In the genomic region with DNA sequence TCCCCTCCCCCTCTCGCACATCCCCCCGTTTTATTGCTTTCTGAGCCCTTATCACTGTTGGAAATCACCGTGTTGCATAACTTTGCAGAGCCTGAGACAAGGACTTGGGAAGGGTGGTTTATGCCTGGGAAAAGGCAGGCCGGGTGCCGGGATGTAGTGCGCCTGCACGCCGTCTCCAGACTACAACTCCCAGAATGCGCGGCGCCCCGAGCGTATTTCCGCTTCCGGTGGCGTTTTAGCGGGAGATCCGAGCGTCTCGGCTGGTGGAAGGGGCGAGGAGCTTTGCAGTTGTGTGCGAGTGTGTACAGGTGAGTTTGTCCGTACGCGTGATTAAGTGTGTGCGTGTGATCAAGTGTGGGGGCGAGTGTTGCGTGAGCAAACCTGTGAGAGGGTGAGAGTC, we compare ENCODE assay signal across 9 cellular contexts.
DNase-seq lines count a peak whose midpoint lies in the region; ATAC-seq and TF ChIP-seq lines count a peak whose summit lies in the region.
"Had no signal": no experiment of that assay in that cellular context is flagged by ENCODE, and none has a peak within 500 bp of the region (broad histone marks: within the 10 kb centered on the region; RNA-seq: fewer than 3 reads in every experiment).

No MANE protein-coding gene starts in this region.

- TF ChIP-seq CTCF in spleen (IDR thresholded peaks at IDR 0.05 in 8 of 11, conservative IDR thresholded peaks at IDR 0.05 in 3 of 11) (no peak), progenitor cell of endocrine pancreas (IDR thresholded peaks at IDR 0.05; ENCODE audit: unreplicated experiment) (no peak)

- H3K36me3 ChIP-seq in adipocyte (ENCODE audit: control insufficient read depth, insufficient read depth, low read length, severe bottlenecking) (no peaks in the 10 kb centered on the region), spleen (no peaks in the 10 kb centered on the region)

- H3K27ac ChIP-seq in spleen, result no peak overlapping the region

- H3K27me3 ChIP-seq in adipocyte (replicated peaks; ENCODE audit: control insufficient read depth, insufficient read depth, low read length) (no peaks in the 10 kb centered on the region), spleen (replicated peaks in 1 of 7) (no peaks in the 10 kb centered on the region)

- H3K4me3 ChIP-seq in adipocyte (ENCODE audit: low read length) (peak overlapping the region; percentile 74), spleen (peak overlapping the region; percentile 14 to 74 (median 40))

- peaks cover 51% of the 10 kb centered on the region for H3K9me3 Mint-ChIP-seq in progenitor cell of endocrine pancreas (ENCODE audit: low read depth)

- H3K27ac Mint-ChIP-seq in progenitor cell of endocrine pancreas, result no peak overlapping the region

- H3K9me3 ChIP-seq in adipocyte (ENCODE audit: control insufficient read depth, low read length), result peaks cover 11% of the 10 kb centered on the region
- H3K9me3 ChIP-seq in spleen, result peaks cover 0 to 91% (median 66%) of the 10 kb centered on the region in 8 donors

- intact Hi-C loops in spleen (cut with DNase I; ENCODE audit: low total_unique reads), result no loop called here

- no peaks in the 10 kb centered on the region for H3K4me1 Mint-ChIP-seq in progenitor cell of endocrine pancreas (ENCODE audit: low read depth)

- H3K9ac ChIP-seq in adipocyte (ENCODE audit: low read length), result no peak overlapping the region

- DNase-seq in KG1 (lab: John Stamatoyannopoulos, UW), result peak; percentile 13
- DNase-seq in adipocyte (ENCODE audit: low read depth), result no peak
- DNase-seq in inferior parietal cortex (ENCODE audit: extremely low spot score), result peak; percentile 91
- DNase-seq in spleen, result peak; percentile 75
- DNase-seq in progenitor cell of endocrine pancreas (ENCODE audit: low spot score, unreplicated experiment), result no peak
- no peak for DNase-seq in NCI-H1436 (lab: John Stamatoyannopoulos, UW)
- no peak for DNase-seq in HuH-7.5 (ENCODE audit: low spot score)
- DNase-seq: NCI-H187 had no signal

- H3K4me1 ChIP-seq in adipocyte (ENCODE audit: control insufficient read depth, insufficient read depth, low read length) (no peaks in the 10 kb centered on the region), spleen (peaks cover 0 to 9% (median 0%) of the 10 kb centered on the region in 6 donors)

- ATAC-seq in HG02610 (IDR thresholded peaks at IDR 0.05; ENCODE audit: unreplicated experiment), result no peak

- no peaks in the 10 kb centered on the region for H3K27me3 Mint-ChIP-seq in progenitor cell of endocrine pancreas

- peaks cover 3% of the 10 kb centered on the region for H3K36me3 Mint-ChIP-seq in progenitor cell of endocrine pancreas (ENCODE audit: insufficient read depth)

- no peak overlapping the region for H3K4me3 Mint-ChIP-seq in progenitor cell of endocrine pancreas (ENCODE audit: low read depth)

- WGBS in spleen, 5 donors, result 4 to 18% (median 7%) methylated on average over 19 to 28 of the region's 28 CpGs

- no peak for TF ChIP-seq POLR2A in spleen (IDR thresholded peaks at IDR 0.05)

Comparison
In these comparisons a context has a peak if more than half of its experiments do, and no peak if none do; other contexts are left out.
1. DNase-seq: peak in KG1 (single experiment), inferior parietal cortex (single experiment) and spleen (single experiment); none in adipocyte (single experiment), progenitor cell of endocrine pancreas (single experiment), NCI-H1436 (single experiment) and HuH-7.5 (single experiment).